17 cellular contexts compared by ENCODE assay signal in the genomic region with DNA sequence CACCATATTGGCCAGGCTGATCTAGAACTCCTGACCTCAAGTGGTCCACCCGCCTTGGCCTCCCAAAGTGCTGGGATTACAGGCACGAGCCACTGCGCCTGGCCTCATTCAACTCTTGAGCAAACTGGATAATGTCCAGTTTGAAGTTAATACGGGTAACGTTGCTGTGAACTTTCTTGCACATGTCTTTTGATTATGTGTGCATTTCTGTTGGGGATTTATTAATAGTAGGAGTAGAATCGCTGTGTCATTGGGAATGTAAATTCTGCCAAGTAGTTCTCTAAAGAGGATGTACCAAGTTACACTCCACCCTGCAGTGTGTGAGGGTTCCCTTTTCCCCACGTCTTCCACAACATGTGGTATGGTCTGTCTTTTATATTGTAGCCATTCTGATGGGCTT. TPM values are rescaled to one million over a fixed set of nuclear protein-coding genes. Genes with fewer than 3 reads are reported as not detected.
DNase-seq lines count a peak whose midpoint lies in the region; ATAC-seq and TF ChIP-seq lines count a peak whose summit lies in the region.
"Had no signal": no experiment of that assay in that cellular context is flagged by ENCODE, and none has a peak within 500 bp of the region (broad histone marks: within the 10 kb centered on the region; RNA-seq: fewer than 3 reads in every experiment).

No MANE protein-coding gene starts in this region.

- H3K9me3 ChIP-seq in esophagus muscularis mucosa (no peaks in the 10 kb centered on the region), mesenchymal stem cell (ENCODE audit: control insufficient read depth, low read length) (no peaks in the 10 kb centered on the region)
- H3K9me3 ChIP-seq: vagina had no signal

- no peak overlapping the region for H2BK120ac ChIP-seq in mesenchymal stem cell (ENCODE audit: low read depth, low read length)

- H3K9ac ChIP-seq in mesenchymal stem cell (ENCODE audit: low read length): peak overlapping the region; percentile 49

- no peak for TF ChIP-seq POLR2A in NB4 (IDR thresholded peaks at IDR 0.05; ENCODE audit: extremely low read depth, insufficient read length)
- TF ChIP-seq POLR2A in esophagus muscularis mucosa (IDR thresholded peaks at IDR 0.05; ENCODE audit: low read depth): no peak

- peaks cover 51% of the 10 kb centered on the region for H3K79me1 ChIP-seq in mesenchymal stem cell (replicated peaks; ENCODE audit: low read length, poor library complexity, severe bottlenecking)

- H3K27me3 ChIP-seq in esophagus muscularis mucosa: no peaks in the 10 kb centered on the region
- no peaks in the 10 kb centered on the region for H3K27me3 ChIP-seq in mesenchymal stem cell (ENCODE audit: control insufficient read depth in 1 of 2, insufficient read depth in 1 of 2, low read length in 2 of 2)
- H3K27me3 ChIP-seq: vagina had no signal

- H2AK5ac ChIP-seq in mesenchymal stem cell (ENCODE audit: low read length, severe bottlenecking): no peak overlapping the region

- no peak overlapping the region for H4K91ac ChIP-seq in mesenchymal stem cell (ENCODE audit: low read length)

- peaks cover 5% of the 10 kb centered on the region for H3K4me1 Mint-ChIP-seq in activated T-cell treated with anti-CD3 and anti-CD28 coated beads, Interleukin-2, amount 50 U/mL, for 24 hours (ENCODE audit: low read depth)

- H3K4me2 ChIP-seq in mesenchymal stem cell (ENCODE audit: low read length, poor library complexity, severe bottlenecking): no peak overlapping the region

- H3K27ac Mint-ChIP-seq in activated T-cell treated with anti-CD3 and anti-CD28 coated beads, Interleukin-2, amount 50 U/mL, for 24 hours: no peak overlapping the region
- H3K27ac Mint-ChIP-seq: effector memory CD8-positive, alpha-beta T cell; T-cell had no signal

- H3K27ac ChIP-seq in esophagus muscularis mucosa (replicated peaks in 1 of 4) (peak overlapping the region; percentile 52 to 60 (median 58)), mesenchymal stem cell (ENCODE audit: low read length, poor library complexity, severe bottlenecking) (no peak overlapping the region)
- H3K27ac ChIP-seq: vagina had no signal

- no peak overlapping the region for H3K18ac ChIP-seq in mesenchymal stem cell (ENCODE audit: low read depth in 1 of 2, low read length in 2 of 2)

- DNase-seq in AML-193 (lab: John Stamatoyannopoulos, UW): peak; percentile 84 to 88
- peak; percentile 72 for DNase-seq in NB4 (ENCODE audit: low read depth)
- no peak for DNase-seq in esophagus muscularis mucosa (ENCODE audit: extremely low spot score)
- no peak for DNase-seq in mesenchymal stem cell
- DNase-seq in omental fat pad (ENCODE audit: low spot score): no peak
- DNase-seq in activated T-cell treated with anti-CD3 and anti-CD28 coated beads, Interleukin-2, amount 50 U/mL, for 24 hours: no peak
- no peak for DNase-seq in GM19238 (ENCODE audit: insufficient read length, low spot score)
- DNase-seq: activated CD4-positive, alpha-beta T cell treated with anti-CD3 and anti-CD28 coated beads, Interleukin-2, amount 50 U/mL, for 1 hour; activated gamma-delta T cell treated with Interleukin-2 at 50 U/mL for 16 hours; DMS53; effector memory CD8-positive, alpha-beta T cell; NCI-H1694 treated with DMSO at 0.1 percent for 48 hours; stimulated activated CD4-positive, alpha-beta T cell treated with anti-CD3 and anti-CD28 coated beads, Interleukin-2, amount 100 ng/mL, for 24 hours; T-cell had no signal

- no peak overlapping the region for H3K4ac ChIP-seq in mesenchymal stem cell (ENCODE audit: low read depth in 1 of 2, low read length in 2 of 2)

- H4K8ac ChIP-seq in mesenchymal stem cell (ENCODE audit: low read length): no peak overlapping the region

- no peak overlapping the region for H3K23ac ChIP-seq in mesenchymal stem cell (ENCODE audit: low read length in 2 of 2)

- H3K36me3 Mint-ChIP-seq in activated T-cell treated with anti-CD3 and anti-CD28 coated beads, Interleukin-2, amount 50 U/mL, for 24 hours (ENCODE audit: low read depth): no peaks in the 10 kb centered on the region
- H3K36me3 Mint-ChIP-seq: brain, T-cell had no signal

- H3K4me1 ChIP-seq in esophagus muscularis mucosa (peaks cover 34 to 81% (median 72%) of the 10 kb centered on the region in 4 donors), mesenchymal stem cell (ENCODE audit: control insufficient read depth, insufficient read depth, low read depth, low read length) (peaks cover 44% of the 10 kb centered on the region)

- no peaks in the 10 kb centered on the region for H3K9me3 Mint-ChIP-seq in activated T-cell treated with anti-CD3 and anti-CD28 coated beads, Interleukin-2, amount 50 U/mL, for 24 hours
- H3K9me3 Mint-ChIP-seq: brain; effector memory CD8-positive, alpha-beta T cell; T-cell had no signal

- H3K36me3 ChIP-seq in esophagus muscularis mucosa (no peaks in the 10 kb centered on the region), mesenchymal stem cell (ENCODE audit: control insufficient read depth in 1 of 2, insufficient read depth in 2 of 2, low read depth in 1 of 2, low read length in 2 of 2) (peaks cover 5 to 24% of the 10 kb centered on the region in 2 experiments)
- H3K36me3 ChIP-seq: vagina had no signal

- intact Hi-C loops in esophagus muscularis mucosa (cut with DNase I): loop anchor here (10.0 kb wide), 1 partner anchor 133 kb away; the partner anchor contains the start of gene CHMP1B

- H2BK12ac ChIP-seq in mesenchymal stem cell (ENCODE audit: low read length in 2 of 2): no peak overlapping the region

- no peak overlapping the region for H2AFZ ChIP-seq in mesenchymal stem cell (ENCODE audit: low read depth, low read length)

- 35% methylated on average over 7 of the region's 7 CpGs for WGBS in esophagus muscularis mucosa
- 94% methylated on average over 7 of the region's 7 CpGs for WGBS in mesenchymal stem cell

- no peak overlapping the region for H3K4me3 Mint-ChIP-seq in activated T-cell treated with anti-CD3 and anti-CD28 coated beads, Interleukin-2, amount 50 U/mL, for 24 hours
- H3K4me3 Mint-ChIP-seq: brain; effector memory CD8-positive, alpha-beta T cell; T-cell had no signal

- ATAC-seq in omental fat pad (ENCODE audit: low FRiP score): no peak
- ATAC-seq in HG03457 (IDR thresholded peaks at IDR 0.05; ENCODE audit: unreplicated experiment): no peak
- ATAC-seq: effector memory CD8-positive, alpha-beta T cell; T-cell had no signal

- H3K27me3 Mint-ChIP-seq in activated T-cell treated with anti-CD3 and anti-CD28 coated beads, Interleukin-2, amount 50 U/mL, for 24 hours: peaks cover 10% of the 10 kb centered on the region
- H3K27me3 Mint-ChIP-seq: effector memory CD8-positive, alpha-beta T cell; T-cell had no signal

- TF ChIP-seq CTCF in NB4 (IDR thresholded peaks at IDR 0.05; ENCODE audit: low read depth, low read length) (no peak), esophagus muscularis mucosa (IDR thresholded peaks at IDR 0.05) (no peak), omental fat pad (IDR thresholded peaks at IDR 0.05) (no peak)

- no peak overlapping the region for H2BK15ac ChIP-seq in mesenchymal stem cell (ENCODE audit: low read depth, poor library complexity, severe bottlenecking)

- H3K4me3 ChIP-seq in NB4 (ENCODE audit: low read depth, low read length): no peak overlapping the region
- no peak overlapping the region for H3K4me3 ChIP-seq in esophagus muscularis mucosa
- no peak overlapping the region for H3K4me3 ChIP-seq in mesenchymal stem cell (ENCODE audit: insufficient read depth in 1 of 2, low read depth in 1 of 2, low read length in 2 of 2)
- H3K4me3 ChIP-seq: vagina had no signal

- TF ChIP-seq EP300 in esophagus muscularis mucosa (IDR thresholded peaks at IDR 0.05): no peak

- no peak overlapping the region for H3K14ac ChIP-seq in mesenchymal stem cell (ENCODE audit: low read length in 2 of 2)

- no peak overlapping the region for H2BK5ac ChIP-seq in mesenchymal stem cell (ENCODE audit: low read depth, low read length, poor library complexity, severe bottlenecking)

RNA-seq across cellular contexts. Expression of gene IMPA2, which starts 6.2 kb away (rescaled TPM):
- 100 to 1,000 TPM in 3 of 4 donors, 10 to 100 TPM in 1; 90.1 to 317 (median 165) TPM for total RNA-seq in esophagus muscularis mucosa
- polyA plus RNA-seq in mesenchymal stem cell (2013, experiment 1 of 2): 12.3 TPM
- polyA plus RNA-seq in mesenchymal stem cell (2013, experiment 2 of 2): 12.2 TPM
- 10 to 100 TPM; 18.7 to 31.6 (median 27.7) TPM for total RNA-seq in omental fat pad

Comparison
In these comparisons a context has a peak if more than half of its experiments do, and no peak if none do; other contexts are left out.
1. DNase-seq: peak in AML-193 (2 of 2) and NB4 (single experiment); none in esophagus muscularis mucosa (single experiment), mesenchymal stem cell (single experiment), omental fat pad (single experiment), activated T-cell treated with anti-CD3 and anti-CD28 coated beads, Interleukin-2, amount 50 U/mL, for 24 hours (single experiment) and GM19238 (single experiment).